In the genomic region with DNA sequence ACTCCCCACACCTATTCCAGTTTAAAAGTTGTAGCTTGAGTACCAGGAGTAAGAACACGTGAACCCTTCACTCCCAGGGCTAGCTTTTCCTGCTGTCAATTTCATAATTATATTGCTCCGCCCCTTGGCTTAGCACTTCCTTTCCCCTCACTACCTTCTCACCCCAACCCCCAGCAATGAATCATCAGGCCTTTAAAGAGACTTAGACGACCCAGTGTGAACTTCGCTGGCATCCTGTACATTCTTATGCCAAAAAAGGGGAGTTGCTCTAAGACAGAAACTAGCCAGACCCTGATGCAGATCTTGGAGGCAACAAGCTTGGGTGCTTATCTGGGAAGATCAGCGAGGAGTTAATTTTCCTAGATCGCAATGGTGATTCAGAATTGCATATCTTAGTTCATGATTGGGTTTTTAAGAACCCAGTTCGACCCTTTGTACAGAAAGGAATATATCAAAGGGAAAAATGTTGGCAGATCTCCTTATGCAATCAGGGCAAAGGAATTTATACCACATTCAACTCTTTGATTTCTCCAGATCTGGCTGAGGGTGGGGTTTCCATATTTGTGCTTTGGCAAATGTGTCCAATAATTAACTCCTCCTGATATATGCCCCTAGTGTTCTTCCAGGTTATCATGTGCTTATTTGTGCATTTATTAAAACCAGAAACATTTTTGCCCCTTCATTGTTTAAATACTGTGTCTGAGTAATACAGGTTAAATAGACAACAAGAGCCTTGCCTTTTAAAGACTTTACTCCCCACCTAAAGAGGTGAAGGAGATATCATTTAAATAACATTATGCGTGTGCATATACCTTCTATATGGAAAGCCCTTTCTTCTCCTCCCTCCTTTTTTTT, we compare ENCODE assay signal across 8 cellular contexts. TPM values are rescaled to one million over a fixed set of nuclear protein-coding genes. Genes with fewer than 3 reads are reported as not detected.
DNase-seq lines count a peak whose midpoint lies in the region; ATAC-seq and TF ChIP-seq lines count a peak whose summit lies in the region.

No MANE protein-coding gene starts in this region.

- H3K27ac ChIP-seq in endodermal cell (ENCODE audit: low read depth, low read length) (no peak overlapping the region), parathyroid adenoma (no peak overlapping the region)

- TF ChIP-seq CTCF in GM10266 (IDR thresholded peaks at IDR 0.05; ENCODE audit: control insufficient read depth, insufficient read depth, low read depth, missing control alignments) (no peak), endodermal cell (conservative IDR thresholded peaks at IDR 0.05) (no peak), parathyroid adenoma (IDR thresholded peaks at IDR 0.05) (no peak)

- H3K27ac Mint-ChIP-seq in endodermal cell, result no peak overlapping the region

- DNase-seq in GM10266 (ENCODE audit: extremely low spot score), result peak; percentile 13
- DNase-seq in M059J (ENCODE audit: low read depth), result peak; percentile 100
- peak; percentile 49 for DNase-seq in activated CD4-positive, alpha-beta T cell treated with anti-CD3 and anti-CD28 coated beads, Interleukin-2, amount 50 U/mL, for 1 hour
- peak; percentile 54 for DNase-seq in endodermal cell
- no peak for DNase-seq in NCI-H1417 (lab: John Stamatoyannopoulos, UW)
- DNase-seq in amygdala (lab: John Stamatoyannopoulos, UW), result no peak

- peak overlapping the region; percentile 8 for H2AFZ ChIP-seq in parathyroid adenoma

- no peaks in the 10 kb centered on the region for H3K4me1 ChIP-seq in endodermal cell (ENCODE audit: control insufficient read depth, insufficient read depth, low read length)
- H3K4me1 ChIP-seq in parathyroid adenoma, result no peaks in the 10 kb centered on the region

- no peaks in the 10 kb centered on the region for H3K27me3 Mint-ChIP-seq in endodermal cell (ENCODE audit: insufficient read depth)

- 50 to 59% methylated on average over 7 to 8 of the region's 8 CpGs for WGBS in endodermal cell (ENCODE audit: insufficient coverage in 1 of 2, insufficient read length in 1 of 2), 2 experiments

- H3K79me2 ChIP-seq in parathyroid adenoma, result no peaks in the 10 kb centered on the region

- ATAC-seq in HG03469 (IDR thresholded peaks at IDR 0.05; ENCODE audit: unreplicated experiment), result no peak

- H3K27me3 ChIP-seq in endodermal cell (ENCODE audit: control insufficient read depth, insufficient read depth, low read length, poor library complexity, severe bottlenecking), result no peaks in the 10 kb centered on the region
- no peaks in the 10 kb centered on the region for H3K27me3 ChIP-seq in parathyroid adenoma (ENCODE audit: control insufficient read depth, insufficient read depth, low read length)

- H3K9me3 ChIP-seq in endodermal cell (ENCODE audit: control insufficient read depth, low read length) (no peaks in the 10 kb centered on the region), parathyroid adenoma (ENCODE audit: control insufficient read depth, low read length) (no peaks in the 10 kb centered on the region)

- H3K4me1 Mint-ChIP-seq in endodermal cell, result peaks cover 8% of the 10 kb centered on the region

- H3K9me3 Mint-ChIP-seq in endodermal cell, result no peaks in the 10 kb centered on the region

- H3K36me3 ChIP-seq in endodermal cell (ENCODE audit: control insufficient read depth, insufficient read depth, low read length) (no peaks in the 10 kb centered on the region), parathyroid adenoma (ENCODE audit: control insufficient read depth, insufficient read depth, low read length) (no peaks in the 10 kb centered on the region)

- H3K9ac ChIP-seq in endodermal cell (ENCODE audit: extremely low read depth, low read length, poor library complexity, severe bottlenecking) (no peak overlapping the region), parathyroid adenoma (no peak overlapping the region)

- no peak overlapping the region for H3K4me2 ChIP-seq in parathyroid adenoma (ENCODE audit: low read length)

- H3K4me3 Mint-ChIP-seq in endodermal cell, result no peak overlapping the region

- H3K36me3 Mint-ChIP-seq in endodermal cell (ENCODE audit: low read depth), result no peaks in the 10 kb centered on the region

- no peak overlapping the region for H3K4me3 ChIP-seq in endodermal cell (ENCODE audit: low read length)
- H3K4me3 ChIP-seq in parathyroid adenoma (ENCODE audit: low read depth, low read length), result no peak overlapping the region

RNA-seq across cellular contexts. Expression of a gene that starts 8.1 kb away (rescaled TPM):
- total RNA-seq in M059J (2014; rRNA removed; shearing (Covaris generic)), result 31.5 and 35.4 TPM in 2 replicates
- total RNA-seq in endodermal cell, result 10 to 100 TPM; 10.4 to 15.9 TPM
- polyA plus RNA-seq in endodermal cell (2013, experiment 1 of 2), result 4.0 TPM
- polyA plus RNA-seq in endodermal cell (2013, experiment 2 of 2), result 4.2 TPM

Comparison
In these comparisons a context has a peak if more than half of its experiments do, and no peak if none do; other contexts are left out.
1. DNase-seq: peak in GM10266 (single experiment), M059J (single experiment), activated CD4-positive, alpha-beta T cell treated with anti-CD3 and anti-CD28 coated beads, Interleukin-2, amount 50 U/mL, for 1 hour (single experiment) and endodermal cell (single experiment); none in NCI-H1417 (0 of 3) and amygdala (0 of 56).